ENCODE assay signal across 8 cellular contexts in genomic region chr7:99141756-99142726, GRCh38. TPM values are rescaled to one million over a fixed set of nuclear protein-coding genes. Genes with fewer than 3 reads are reported as not detected.
A peak's percentile ranks its signal among the peaks of the same experiment; 100 is the strongest.
DNase-seq lines count a peak whose midpoint lies in the region; ATAC-seq and TF ChIP-seq lines count a peak whose summit lies in the region.

No MANE protein-coding gene starts in this region.

- peaks cover 12% of the 10 kb centered on the region for H3K36me3 Mint-ChIP-seq in neural crest cell (ENCODE audit: low read depth)
- H3K36me3 Mint-ChIP-seq in stimulated activated naive CD8-positive, alpha-beta T cell treated with anti-CD3 and anti-CD28 coated beads, Interleukin-15, Interleukin-2, amounts not matched to agents 100 ng/mL and 50 ng/mL, for 24 hours (ENCODE audit: low read depth), result no peaks in the 10 kb centered on the region

- H3K4me3 ChIP-seq in GM06990 (replicated peaks; ENCODE audit: low read depth, low read length) (no peak overlapping the region), fibroblast of pulmonary artery (replicated peaks; ENCODE audit: low read depth, low read length) (peak overlapping the region; percentile 73)

- DNase-seq in GM06990 (ENCODE audit: extremely low read depth, insufficient read length), result peak; percentile 22
- peak; percentile 21 for DNase-seq in activated gamma-delta T cell (lab: John Stamatoyannopoulos, UW)
- DNase-seq in fibroblast of pulmonary artery (ENCODE audit: low read depth), result peak; percentile 81
- DNase-seq in neural crest cell (ENCODE audit: low read depth, low spot score), result peak; percentile 26
- no peak for DNase-seq in cerebellar nuclear complex (lab: John Stamatoyannopoulos, UW)

- H3K27me3 Mint-ChIP-seq in neural crest cell (ENCODE audit: low read depth), result no peaks in the 10 kb centered on the region
- no peaks in the 10 kb centered on the region for H3K27me3 Mint-ChIP-seq in stimulated activated naive CD8-positive, alpha-beta T cell treated with anti-CD3 and anti-CD28 coated beads, Interleukin-15, Interleukin-2, amounts not matched to agents 100 ng/mL and 50 ng/mL, for 24 hours

- H3K27me3 ChIP-seq in GM06990 (replicated peaks; ENCODE audit: control insufficient read depth, insufficient read depth, low read length), result no peaks in the 10 kb centered on the region

- peak overlapping the region; percentile 92 for H3K4me3 Mint-ChIP-seq in neural crest cell
- H3K4me3 Mint-ChIP-seq in stimulated activated naive CD8-positive, alpha-beta T cell treated with anti-CD3 and anti-CD28 coated beads, Interleukin-15, Interleukin-2, amounts not matched to agents 100 ng/mL and 50 ng/mL, for 24 hours, result peak overlapping the region; percentile 86

- peaks cover 52% of the 10 kb centered on the region for H3K4me1 Mint-ChIP-seq in neural crest cell
- peaks cover 55% of the 10 kb centered on the region for H3K4me1 Mint-ChIP-seq in stimulated activated naive CD8-positive, alpha-beta T cell treated with anti-CD3 and anti-CD28 coated beads, Interleukin-15, Interleukin-2, amounts not matched to agents 100 ng/mL and 50 ng/mL, for 24 hours (ENCODE audit: low read depth)

- ATAC-seq in GM19467 (IDR thresholded peaks at IDR 0.05; ENCODE audit: unreplicated experiment), result no peak

- no peaks in the 10 kb centered on the region; the same call in 1 of the 2 replicates for H3K36me3 ChIP-seq in GM06990 (ENCODE audit: control insufficient read depth, insufficient read depth, low read length)

- TF ChIP-seq CTCF in GM06990 (IDR thresholded peaks at IDR 0.05; ENCODE audit: insufficient read depth, low read length, poor library complexity, severe bottlenecking) (no peak), fibroblast of pulmonary artery (IDR thresholded peaks at IDR 0.05; ENCODE audit: low read length, missing control alignments) (no peak), neural crest cell (conservative IDR thresholded peaks at IDR 0.05) (no peak)

- H3K27ac Mint-ChIP-seq in neural crest cell (ENCODE audit: unreplicated experiment), result peak overlapping the region; percentile 96
- peak overlapping the region; percentile 90 for H3K27ac Mint-ChIP-seq in stimulated activated naive CD8-positive, alpha-beta T cell treated with anti-CD3 and anti-CD28 coated beads, Interleukin-15, Interleukin-2, amounts not matched to agents 100 ng/mL and 50 ng/mL, for 24 hours

- no peaks in the 10 kb centered on the region for H3K9me3 Mint-ChIP-seq in neural crest cell
- H3K9me3 Mint-ChIP-seq in stimulated activated naive CD8-positive, alpha-beta T cell treated with anti-CD3 and anti-CD28 coated beads, Interleukin-15, Interleukin-2, amounts not matched to agents 100 ng/mL and 50 ng/mL, for 24 hours, result no peaks in the 10 kb centered on the region

TF ChIP-seq in PFSK-1, 5 proteins besides CTCF, POLR2A, EP300 and RAD21:
- TF ChIP-seq SIN3A (IDR thresholded peaks at IDR 0.05; ENCODE audit: borderline replicate concordance, insufficient read depth, low read length), result peak; percentile 14; the same call in 1 of the 2 replicates
- peak; percentile 40; the same call in 1 of the 2 replicates for TF ChIP-seq POLR2AphosphoS5 (IDR thresholded peaks at IDR 0.05; ENCODE audit: low read depth, low read length)
- peak; percentile 57; the same call in 1 of the 2 replicates for TF ChIP-seq TAF1 (IDR thresholded peaks at IDR 0.05; ENCODE audit: borderline replicate concordance, insufficient read depth, low read length)
- no peak for TF ChIP-seq FOXP2 (optimal IDR thresholded peaks at IDR 0.05; ENCODE audit: borderline replicate concordance, extremely low read depth, extremely low read length, insufficient read depth)
- TF ChIP-seq, protein P1, sequence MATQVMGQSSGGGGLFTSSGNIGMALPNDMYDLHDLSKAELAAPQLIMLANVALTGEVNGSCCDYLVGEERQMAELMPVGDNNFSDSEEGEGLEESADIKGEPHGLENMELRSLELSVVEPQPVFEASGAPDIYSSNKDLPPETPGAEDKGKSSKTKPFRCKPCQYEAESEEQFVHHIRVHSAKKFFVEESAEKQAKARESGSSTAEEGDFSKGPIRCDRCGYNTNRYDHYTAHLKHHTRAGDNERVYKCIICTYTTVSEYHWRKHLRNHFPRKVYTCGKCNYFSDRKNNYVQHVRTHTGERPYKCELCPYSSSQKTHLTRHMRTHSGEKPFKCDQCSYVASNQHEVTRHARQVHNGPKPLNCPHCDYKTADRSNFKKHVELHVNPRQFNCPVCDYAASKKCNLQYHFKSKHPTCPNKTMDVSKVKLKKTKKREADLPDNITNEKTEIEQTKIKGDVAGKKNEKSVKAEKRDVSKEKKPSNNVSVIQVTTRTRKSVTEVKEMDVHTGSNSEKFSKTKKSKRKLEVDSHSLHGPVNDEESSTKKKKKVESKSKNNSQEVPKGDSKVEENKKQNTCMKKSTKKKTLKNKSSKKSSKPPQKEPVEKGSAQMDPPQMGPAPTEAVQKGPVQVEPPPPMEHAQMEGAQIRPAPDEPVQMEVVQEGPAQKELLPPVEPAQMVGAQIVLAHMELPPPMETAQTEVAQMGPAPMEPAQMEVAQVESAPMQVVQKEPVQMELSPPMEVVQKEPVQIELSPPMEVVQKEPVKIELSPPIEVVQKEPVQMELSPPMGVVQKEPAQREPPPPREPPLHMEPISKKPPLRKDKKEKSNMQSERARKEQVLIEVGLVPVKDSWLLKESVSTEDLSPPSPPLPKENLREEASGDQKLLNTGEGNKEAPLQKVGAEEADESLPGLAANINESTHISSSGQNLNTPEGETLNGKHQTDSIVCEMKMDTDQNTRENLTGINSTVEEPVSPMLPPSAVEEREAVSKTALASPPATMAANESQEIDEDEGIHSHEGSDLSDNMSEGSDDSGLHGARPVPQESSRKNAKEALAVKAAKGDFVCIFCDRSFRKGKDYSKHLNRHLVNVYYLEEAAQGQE (IDR thresholded peaks at IDR 0.05; ENCODE audit: insufficient read depth in 1 of 2, low read depth in 2 of 2, low read length in 2 of 2), result no peak
TF ChIP-seq in PFSK-1: peak in this region for 3.

RNA-seq across cellular contexts. Expression of gene SMURF1, which starts 1.9 kb away (rescaled TPM):
- polyA plus RNA-seq in PFSK-1 (2012; ENCODE audit: insufficient read length, low read depth), result 10.7 TPM
- total RNA-seq in neural crest cell, result 24.5 and 24.6 TPM in 2 replicates

Comparison
In these comparisons a context has a peak if more than half of its experiments do, and no peak if none do; other contexts are left out.
1. DNase-seq: peak in GM06990 (single experiment), activated gamma-delta T cell (single experiment), fibroblast of pulmonary artery (single experiment) and neural crest cell (single experiment); none in cerebellar nuclear complex (0 of 2).